Comparison of ENCODE assay signal across 8 cellular contexts in genomic region chr16:81448154-81449131, GRCh38. TPM values are rescaled to one million over a fixed set of nuclear protein-coding genes. Genes with fewer than 3 reads are reported as not detected.
DNase-seq lines count a peak whose midpoint lies in the region; ATAC-seq and TF ChIP-seq lines count a peak whose summit lies in the region.

No MANE protein-coding gene starts in this region.

- POLR2A ChIA-PET in activated CD4-positive, alpha-beta memory T cell treated with anti-CD3 and anti-CD28 coated beads, Interleukin-2, amount 10 ng/mL, durations not matched to agents 7 days and 5 days (lab: Charles Lee): interaction anchor here (0.6 kb wide), 1 partner anchor 18 kb away, joined by 3 read pairs; no protein-coding TSS in a partner anchor

- no peak overlapping the region for H3K9ac ChIP-seq in HUES48 (ENCODE audit: low read depth, low read length)

- H3K4me3 ChIP-seq in HUES48 (ENCODE audit: low read depth, low read length): peak overlapping the region; percentile 79; the same call in 1 of the 2 replicates

- H3K27me3 ChIP-seq in HUES48 (ENCODE audit: control insufficient read depth, insufficient read depth, low read length): 0 out of 2 replicates have a peak, but pooled peaks cover 2% of the 10 kb centered on the region

- H3K9me3 ChIP-seq in HUES48 (ENCODE audit: control insufficient read depth, insufficient read depth, low read length): no peaks in the 10 kb centered on the region

- peak overlapping the region; percentile 67 for H3K27ac ChIP-seq in HUES48 (ENCODE audit: low read depth, low read length)

- H3K4me3 Mint-ChIP-seq in brain: peak overlapping the region; percentile 85 to 97 (median 95)
- H3K4me3 Mint-ChIP-seq in mesothelial cell of epicardium: peak overlapping the region; percentile 88
- H3K4me3 Mint-ChIP-seq in activated CD4-positive, alpha-beta memory T cell treated with anti-CD3 and anti-CD28 coated beads, Interleukin-2, amount 10 ng/mL, durations not matched to agents 7 days and 5 days: no peak overlapping the region

- in situ Hi-C loops in ACHN (cut with HindIII; ENCODE audit: low pct_ligation_motif_present, low pct_unique_long_range_greater_than_20kb, low sequenced_read_pairs): no loop called here

- H3K4me1 ChIP-seq in HUES48 (ENCODE audit: control insufficient read depth, insufficient read depth, low read length): peaks cover 61% of the 10 kb centered on the region

- no peaks in the 10 kb centered on the region for H3K9me3 Mint-ChIP-seq in brain
- peaks cover 4% of the 10 kb centered on the region for H3K9me3 Mint-ChIP-seq in mesothelial cell of epicardium
- H3K9me3 Mint-ChIP-seq in activated CD4-positive, alpha-beta memory T cell treated with anti-CD3 and anti-CD28 coated beads, Interleukin-2, amount 10 ng/mL, durations not matched to agents 7 days and 5 days: peaks cover 2% of the 10 kb centered on the region

- ATAC-seq in HG03159 (IDR thresholded peaks at IDR 0.05; ENCODE audit: unreplicated experiment) (no peak), GM19023 (IDR thresholded peaks at IDR 0.05; ENCODE audit: unreplicated experiment) (no peak)

- H3K27me3 Mint-ChIP-seq in brain (peaks cover 11% of the 10 kb centered on the region), mesothelial cell of epicardium (ENCODE audit: low read depth) (no peaks in the 10 kb centered on the region)
- H3K27me3 Mint-ChIP-seq in activated CD4-positive, alpha-beta memory T cell treated with anti-CD3 and anti-CD28 coated beads, Interleukin-2, amount 10 ng/mL, durations not matched to agents 7 days and 5 days: peaks cover 3% of the 10 kb centered on the region

- H3K36me3 Mint-ChIP-seq in brain: peaks cover 26% of the 10 kb centered on the region
- peaks cover 1% of the 10 kb centered on the region for H3K36me3 Mint-ChIP-seq in mesothelial cell of epicardium
- H3K36me3 Mint-ChIP-seq in activated CD4-positive, alpha-beta memory T cell treated with anti-CD3 and anti-CD28 coated beads, Interleukin-2, amount 10 ng/mL, durations not matched to agents 7 days and 5 days (ENCODE audit: low read depth): peaks cover 35% of the 10 kb centered on the region

- DNase-seq in ACHN (peak; percentile 67), mesothelial cell of epicardium (ENCODE audit: low spot score in 2 of 2, unreplicated experiment in 2 of 2) (no peak), NOMO-1 treated with DMSO at 0.1 percent for 48 hours (lab: John Stamatoyannopoulos, UW; ENCODE audit: unreplicated experiment) (no peak)
- DNase-seq in activated CD4-positive, alpha-beta memory T cell treated with anti-CD3 and anti-CD28 coated beads, Interleukin-2, amount 10 ng/mL, durations not matched to agents 7 days and 5 days: no peak

- H3K4me1 Mint-ChIP-seq in brain (peaks cover 79% of the 10 kb centered on the region), mesothelial cell of epicardium (peaks cover 55% of the 10 kb centered on the region)
- H3K4me1 Mint-ChIP-seq in activated CD4-positive, alpha-beta memory T cell treated with anti-CD3 and anti-CD28 coated beads, Interleukin-2, amount 10 ng/mL, durations not matched to agents 7 days and 5 days: peaks cover 61% of the 10 kb centered on the region

- H3K36me3 ChIP-seq in HUES48 (ENCODE audit: control insufficient read depth, insufficient read depth, low read length): no peaks in the 10 kb centered on the region

- TF ChIP-seq CTCF in brain (conservative IDR thresholded peaks at IDR 0.05) (no peak), mesothelial cell of epicardium (IDR thresholded peaks at IDR 0.05; ENCODE audit: unreplicated experiment) (no peak)

- H3K27ac Mint-ChIP-seq in brain (peak overlapping the region; percentile 88 to 99 (median 92)), mesothelial cell of epicardium (peak overlapping the region; percentile 84)
- H3K27ac Mint-ChIP-seq in activated CD4-positive, alpha-beta memory T cell treated with anti-CD3 and anti-CD28 coated beads, Interleukin-2, amount 10 ng/mL, durations not matched to agents 7 days and 5 days: no peak overlapping the region

- CTCF ChIA-PET in activated CD4-positive, alpha-beta memory T cell treated with anti-CD3 and anti-CD28 coated beads, Interleukin-2, amount 10 ng/mL, durations not matched to agents 7 days and 5 days (lab: Charles Lee): no interaction called here

RNA-seq across cellular contexts. Expression of gene CMIP, which starts 3.8 kb away (rescaled TPM):
- polyA plus RNA-seq in brain (ENCODE audit: insufficient read depth, low read depth, low replicate concordance): 409 TPM
- 70.0 to 74.9 TPM (median 71.0 TPM) in 3 replicates for total RNA-seq in mesothelial cell of epicardium
- total RNA-seq in activated CD4-positive, alpha-beta memory T cell treated with anti-CD3 and anti-CD28 coated beads, Interleukin-2, amount 10 ng/mL, durations not matched to agents 7 days and 5 days: 10 to 100 TPM; 57.1 to 58.3 TPM
